8 cellular contexts compared by ENCODE assay signal in genomic region chr17:78944026-78944425, GRCh38. TPM values are rescaled to one million over a fixed set of nuclear protein-coding genes. Genes with fewer than 3 reads are reported as not detected.
"Had no signal": no experiment of that assay in that cellular context is flagged by ENCODE, and none has a peak within 500 bp of the region (broad histone marks: within the 10 kb centered on the region; RNA-seq: fewer than 3 reads in every experiment).

No MANE protein-coding gene starts in this region.

- DNase-seq: H9, HCEC 1CT, HFFc6, Kasumi-1, KG1 had no signal

- H2AFZ ChIP-seq: GM23338 had no signal

- FAIRE-seq: H54 had no signal

- ATAC-seq: GM23338 had no signal

- H3K9me3 Mint-ChIP-seq: GM23338, H9, HFFc6 had no signal

- H3K27ac Mint-ChIP-seq: GM23338, HFFc6, IgD-negative memory B cell had no signal

- H3K4me3 ChIP-seq: GM23338 had no signal

- H3K4me3 Mint-ChIP-seq: GM23338, H9, HFFc6, IgD-negative memory B cell had no signal

- H3K4me1 Mint-ChIP-seq: GM23338 had no signal

- H3K4me2 ChIP-seq: GM23338 had no signal

RNA-seq across cellular contexts. Expression of gene CEP295NL, which starts 41.0 kb away (rescaled TPM):
- polyA plus RNA-seq: GM23338 had no signal
